Comparison of ENCODE assay signal across 7 cellular contexts in the genomic region with DNA sequence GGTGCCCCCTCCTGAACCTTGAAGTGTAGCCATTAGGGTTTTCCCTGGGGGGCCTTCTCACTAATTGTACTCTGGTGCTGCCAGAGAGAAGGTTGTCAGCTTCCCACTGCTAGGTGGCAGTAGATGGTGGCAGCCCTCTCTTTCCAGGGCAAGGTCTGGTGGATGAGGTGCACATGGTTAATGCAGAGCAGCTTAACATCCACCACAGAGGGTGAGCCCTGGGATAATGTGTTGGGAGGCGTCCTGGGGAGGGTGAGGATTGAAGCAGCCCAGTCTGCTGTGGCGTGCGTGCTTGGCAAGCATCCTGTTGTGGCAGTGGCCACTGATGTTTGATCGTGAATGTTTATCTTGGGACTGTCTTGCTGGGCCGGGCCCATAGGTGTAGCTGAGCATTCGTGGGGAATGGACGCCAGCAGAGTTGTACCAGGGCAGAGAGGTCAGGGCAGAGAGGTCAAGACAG. TPM values are rescaled to one million over a fixed set of nuclear protein-coding genes. Genes with fewer than 3 reads are reported as not detected.
A peak's percentile ranks its signal among the peaks of the same experiment; 100 is the strongest.
DNase-seq lines count a peak whose midpoint lies in the region; ATAC-seq and TF ChIP-seq lines count a peak whose summit lies in the region.

No MANE protein-coding gene starts in this region.

- no peak for ATAC-seq in stimulated activated naive B cell treated with anti-CD40 and anti-IgM and Interleukin-4, amounts not matched to agents 10 μg/mL and 1 μg/mL and 100 μg/mL, for 72 hours (replicated peaks)
- no peak for ATAC-seq in GM19463 (IDR thresholded peaks at IDR 0.05; ENCODE audit: unreplicated experiment)

- H3K36me3 ChIP-seq in right atrium auricular region, result peaks cover 52% of the 10 kb centered on the region

- peak overlapping the region; percentile 86 to 96 for H3K27ac ChIP-seq in right atrium auricular region

- H3K9me3 ChIP-seq in right atrium auricular region, result no peaks in the 10 kb centered on the region

- peaks cover 2% of the 10 kb centered on the region for H3K27me3 Mint-ChIP-seq in HFFc6 (ENCODE audit: insufficient read depth)
- no peaks in the 10 kb centered on the region for H3K27me3 Mint-ChIP-seq in activated T-helper 1 cell treated with anti-CD3 and anti-CD28 coated beads, Interleukin-12 subunit alpha, Interleukin-12 subunit beta, Interleukin-2, Interleukin-4 antibody, amounts not matched to agents 30 ng/mL and 10 ng/mL and 1 ng/mL, durations not matched to agents 14 hours and 24 hours and 36 hours (ENCODE audit: insufficient read depth)
- H3K27me3 Mint-ChIP-seq in stimulated activated naive B cell treated with anti-CD40 and anti-IgM and Interleukin-4, amounts not matched to agents 10 μg/mL and 1 μg/mL and 100 μg/mL, for 72 hours, result no peaks in the 10 kb centered on the region

- no peak overlapping the region for H3K4me3 Mint-ChIP-seq in HFFc6
- H3K4me3 Mint-ChIP-seq in activated T-helper 1 cell treated with anti-CD3 and anti-CD28 coated beads, Interleukin-12 subunit alpha, Interleukin-12 subunit beta, Interleukin-2, Interleukin-4 antibody, amounts not matched to agents 30 ng/mL and 10 ng/mL and 1 ng/mL, durations not matched to agents 14 hours and 24 hours and 36 hours, result peak overlapping the region; percentile 97
- peak overlapping the region; percentile 83 to 93 for H3K4me3 Mint-ChIP-seq in stimulated activated naive B cell treated with anti-CD40 and anti-IgM and Interleukin-4, amounts not matched to agents 10 μg/mL and 1 μg/mL and 100 μg/mL, for 72 hours

- peak; percentile 33; the same call in 1 of the 2 replicates for TF ChIP-seq CTCF in HFFc6 (IDR thresholded peaks at IDR 0.05)
- TF ChIP-seq CTCF in right atrium auricular region (IDR thresholded peaks at IDR 0.05), result peak in 1 of 2 donors; percentile 16

- peaks cover 21% of the 10 kb centered on the region for H3K36me3 Mint-ChIP-seq in HFFc6 (ENCODE audit: low read depth)
- H3K36me3 Mint-ChIP-seq in activated T-helper 1 cell treated with anti-CD3 and anti-CD28 coated beads, Interleukin-12 subunit alpha, Interleukin-12 subunit beta, Interleukin-2, Interleukin-4 antibody, amounts not matched to agents 30 ng/mL and 10 ng/mL and 1 ng/mL, durations not matched to agents 14 hours and 24 hours and 36 hours (ENCODE audit: low read depth), result peaks cover 48% of the 10 kb centered on the region
- H3K36me3 Mint-ChIP-seq in stimulated activated naive B cell treated with anti-CD40 and anti-IgM and Interleukin-4, amounts not matched to agents 10 μg/mL and 1 μg/mL and 100 μg/mL, for 72 hours, result peaks cover 60 to 91% of the 10 kb centered on the region in 2 donors

- no peaks in the 10 kb centered on the region for H3K9me3 Mint-ChIP-seq in HFFc6
- H3K9me3 Mint-ChIP-seq in activated T-helper 1 cell treated with anti-CD3 and anti-CD28 coated beads, Interleukin-12 subunit alpha, Interleukin-12 subunit beta, Interleukin-2, Interleukin-4 antibody, amounts not matched to agents 30 ng/mL and 10 ng/mL and 1 ng/mL, durations not matched to agents 14 hours and 24 hours and 36 hours, result no peaks in the 10 kb centered on the region
- no peaks in the 10 kb centered on the region for H3K9me3 Mint-ChIP-seq in stimulated activated naive B cell treated with anti-CD40 and anti-IgM and Interleukin-4, amounts not matched to agents 10 μg/mL and 1 μg/mL and 100 μg/mL, for 72 hours

- H3K27me3 ChIP-seq in right atrium auricular region, result no peaks in the 10 kb centered on the region

- H3K4me3 ChIP-seq in right atrium auricular region, result no peak overlapping the region

- peak overlapping the region; percentile 69 for H3K27ac Mint-ChIP-seq in HFFc6
- peak overlapping the region; percentile 98 for H3K27ac Mint-ChIP-seq in activated T-helper 1 cell treated with anti-CD3 and anti-CD28 coated beads, Interleukin-12 subunit alpha, Interleukin-12 subunit beta, Interleukin-2, Interleukin-4 antibody, amounts not matched to agents 30 ng/mL and 10 ng/mL and 1 ng/mL, durations not matched to agents 14 hours and 24 hours and 36 hours
- peak overlapping the region; percentile 98 for H3K27ac Mint-ChIP-seq in stimulated activated naive B cell treated with anti-CD40 and anti-IgM and Interleukin-4, amounts not matched to agents 10 μg/mL and 1 μg/mL and 100 μg/mL, for 72 hours

- H3K4me1 ChIP-seq in right atrium auricular region, result peaks cover 3 to 99% of the 10 kb centered on the region in 2 donors

- intact Hi-C loops in activated T-helper 1 cell treated with anti-CD3 and anti-CD28 coated beads, Interleukin-12 subunit alpha, Interleukin-12 subunit beta, Interleukin-2, Interleukin-4 antibody, amounts not matched to agents 30 ng/mL and 10 ng/mL and 1 ng/mL, durations not matched to agents 14 hours and 24 hours and 36 hours (cut with micrococcal nuclease), result loop anchor here (5.0 kb wide), 1 partner anchor 547 kb away; the partner anchor contains the start of gene TGFB1

- H3K4me1 Mint-ChIP-seq in HFFc6 (ENCODE audit: low read depth), result peaks cover 69% of the 10 kb centered on the region
- H3K4me1 Mint-ChIP-seq in activated T-helper 1 cell treated with anti-CD3 and anti-CD28 coated beads, Interleukin-12 subunit alpha, Interleukin-12 subunit beta, Interleukin-2, Interleukin-4 antibody, amounts not matched to agents 30 ng/mL and 10 ng/mL and 1 ng/mL, durations not matched to agents 14 hours and 24 hours and 36 hours (ENCODE audit: low read depth), result peaks cover 83% of the 10 kb centered on the region
- H3K4me1 Mint-ChIP-seq in stimulated activated naive B cell treated with anti-CD40 and anti-IgM and Interleukin-4, amounts not matched to agents 10 μg/mL and 1 μg/mL and 100 μg/mL, for 72 hours, result peaks cover 79 to 100% of the 10 kb centered on the region in 2 donors

- DNase-seq in HFFc6 (no peak), right atrium auricular region (ENCODE audit: low spot score) (no peak), NCI-H2029 treated with DMSO at 0.1 percent for 48 hours (lab: John Stamatoyannopoulos, UW) (no peak), NCI-H2196 treated with DMSO at 0.1 percent for 48 hours (lab: John Stamatoyannopoulos, UW; ENCODE audit: unreplicated experiment) (no peak)
- no peak for DNase-seq in activated T-helper 1 cell treated with anti-CD3 and anti-CD28 coated beads, Interleukin-12 subunit alpha, Interleukin-12 subunit beta, Interleukin-2, Interleukin-4 antibody, amounts not matched to agents 30 ng/mL and 10 ng/mL and 1 ng/mL, durations not matched to agents 14 hours and 24 hours and 36 hours (ENCODE audit: low spot score)
- no peak for DNase-seq in stimulated activated naive B cell treated with anti-CD40 and anti-IgM and Interleukin-4, amounts not matched to agents 10 μg/mL and 1 μg/mL and 100 μg/mL, for 72 hours

RNA-seq across cellular contexts. Expression of gene EGLN2, which starts 5.8 kb away (rescaled TPM):
- 10 to 100 TPM; 56.0 to 72.0 (median 60.1) TPM for total RNA-seq in HFFc6 (2021; fragmentation: NEBNext Ultra II Directional; extraction: Animal tissue kit (Norgen Biotek cat#: 25700))
- total RNA-seq in activated T-helper 1 cell treated with anti-CD3 and anti-CD28 coated beads, Interleukin-12 subunit alpha, Interleukin-12 subunit beta, Interleukin-2, Interleukin-4 antibody, amounts not matched to agents 30 ng/mL and 10 ng/mL and 1 ng/mL, durations not matched to agents 14 hours and 24 hours and 36 hours, result 100 and 104 TPM in 2 replicates
- 10 to 100 TPM; 41.7 to 61.3 TPM for total RNA-seq in right atrium auricular region

RNA-seq across cellular contexts. Expression of gene RAB4B, which starts 26.8 kb away (rescaled TPM):
- 10 to 100 TPM; 20.4 to 26.4 (median 22.0) TPM for total RNA-seq in HFFc6 (2021; fragmentation: NEBNext Ultra II Directional; extraction: Animal tissue kit (Norgen Biotek cat#: 25700))
- total RNA-seq in activated T-helper 1 cell treated with anti-CD3 and anti-CD28 coated beads, Interleukin-12 subunit alpha, Interleukin-12 subunit beta, Interleukin-2, Interleukin-4 antibody, amounts not matched to agents 30 ng/mL and 10 ng/mL and 1 ng/mL, durations not matched to agents 14 hours and 24 hours and 36 hours, result 40.6 and 45.5 TPM in 2 replicates
- 10 to 100 TPM; 14.6 to 23.6 TPM for total RNA-seq in right atrium auricular region

RNA-seq across cellular contexts. Expression of gene MIA, which starts 29.5 kb away (rescaled TPM):
- not detected for total RNA-seq in HFFc6 (2021; fragmentation: NEBNext Ultra II Directional; extraction: Animal tissue kit (Norgen Biotek cat#: 25700))
- 0.91 TPM in 1 of 2 replicates, not detected in the other for total RNA-seq in activated T-helper 1 cell treated with anti-CD3 and anti-CD28 coated beads, Interleukin-12 subunit alpha, Interleukin-12 subunit beta, Interleukin-2, Interleukin-4 antibody, amounts not matched to agents 30 ng/mL and 10 ng/mL and 1 ng/mL, durations not matched to agents 14 hours and 24 hours and 36 hours
- total RNA-seq in right atrium auricular region, result 1 to 10 TPM in 1 of 2 donors, not detected in 1; 3.5 TPM

RNA-seq across cellular contexts. Expression of gene CYP2A6, which starts 45.4 kb away (rescaled TPM):
- not detected for total RNA-seq in HFFc6 (2021; fragmentation: NEBNext Ultra II Directional; extraction: Animal tissue kit (Norgen Biotek cat#: 25700))
- not detected in 2 replicates for total RNA-seq in activated T-helper 1 cell treated with anti-CD3 and anti-CD28 coated beads, Interleukin-12 subunit alpha, Interleukin-12 subunit beta, Interleukin-2, Interleukin-4 antibody, amounts not matched to agents 30 ng/mL and 10 ng/mL and 1 ng/mL, durations not matched to agents 14 hours and 24 hours and 36 hours
- not detected for total RNA-seq in right atrium auricular region

RNA-seq across cellular contexts. Expression of gene SNRPA, which starts 53.8 kb away (rescaled TPM):
- 100 to 1,000 TPM in 4 of 6 experiments, 10 to 100 TPM in 2; 87.8 to 120 (median 104) TPM for total RNA-seq in HFFc6 (2021; fragmentation: NEBNext Ultra II Directional; extraction: Animal tissue kit (Norgen Biotek cat#: 25700))
- 243 and 245 TPM in 2 replicates for total RNA-seq in activated T-helper 1 cell treated with anti-CD3 and anti-CD28 coated beads, Interleukin-12 subunit alpha, Interleukin-12 subunit beta, Interleukin-2, Interleukin-4 antibody, amounts not matched to agents 30 ng/mL and 10 ng/mL and 1 ng/mL, durations not matched to agents 14 hours and 24 hours and 36 hours
- 10 to 100 TPM; 30.7 to 32.9 TPM for total RNA-seq in right atrium auricular region
